13 cellular contexts compared by ENCODE assay signal in the genomic region with DNA sequence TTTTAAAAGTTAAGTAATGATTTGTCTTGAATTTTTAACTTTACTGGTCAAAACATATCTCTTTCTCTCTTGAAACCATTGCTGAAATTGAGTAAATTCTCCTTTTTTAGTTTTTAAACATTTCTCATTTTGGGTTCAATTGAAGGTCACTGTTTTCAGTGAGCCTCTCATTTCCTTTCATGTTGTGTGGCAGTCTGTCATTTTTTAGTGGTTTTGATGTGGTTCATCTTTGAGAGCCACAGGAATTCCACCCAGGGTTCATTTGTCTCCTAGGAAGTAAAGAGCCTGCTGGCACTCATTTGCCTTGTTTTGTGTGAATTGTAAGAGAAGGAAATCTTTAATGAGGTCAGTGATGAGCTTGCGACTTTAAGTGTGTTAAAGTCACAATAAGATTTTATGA. TPM values are rescaled to one million over a fixed set of nuclear protein-coding genes. Genes with fewer than 3 reads are reported as not detected.
DNase-seq lines count a peak whose midpoint lies in the region; ATAC-seq, FAIRE-seq and TF ChIP-seq lines count a peak whose summit lies in the region.
"Had no signal": no experiment of that assay in that cellular context is flagged by ENCODE, and none has a peak within 500 bp of the region (broad histone marks: within the 10 kb centered on the region; RNA-seq: fewer than 3 reads in every experiment).

No MANE protein-coding gene starts in this region.

- H3K4me1 ChIP-seq in A673 (ENCODE audit: insufficient read depth, low read length, poor library complexity, severe bottlenecking) (no peaks in the 10 kb centered on the region), left lung (no peaks in the 10 kb centered on the region), gastrocnemius medialis (no peaks in the 10 kb centered on the region)
- H3K4me1 ChIP-seq: heart left ventricle had no signal

- CTCF ChIA-PET in A673 (lab: Charles Lee), result no interaction called here

- H3K36me3 Mint-ChIP-seq in effector memory CD8-positive, alpha-beta T cell (ENCODE audit: insufficient read depth), result no peaks in the 10 kb centered on the region
- H3K36me3 Mint-ChIP-seq: CD8-positive, alpha-beta T cell had no signal

- FAIRE-seq in GM18507 (lab: Jason Lieb, UNC), result peak; percentile 26

- peaks cover 3% of the 10 kb centered on the region in 2 donors for H3K4me1 Mint-ChIP-seq in effector memory CD8-positive, alpha-beta T cell (ENCODE audit: low read depth in 2 of 2)

- no peak overlapping the region for H3K4me3 Mint-ChIP-seq in effector memory CD8-positive, alpha-beta T cell
- H3K4me3 Mint-ChIP-seq: CD8-positive, alpha-beta T cell had no signal

- TF ChIP-seq CTCF in A673 (conservative IDR thresholded peaks at IDR 0.05; ENCODE audit: low read depth, low read length) (no peak), left lung (IDR thresholded peaks at IDR 0.05) (no peak), gastrocnemius medialis (IDR thresholded peaks at IDR 0.05 in 4 of 5, conservative IDR thresholded peaks at IDR 0.05 in 1 of 5) (no peak)

- no peak for TF ChIP-seq POLR2A in gastrocnemius medialis (IDR thresholded peaks at IDR 0.05)

- no peaks in the 10 kb centered on the region for H3K27me3 Mint-ChIP-seq in effector memory CD8-positive, alpha-beta T cell

- intact Hi-C loops in A673 (cut with micrococcal nuclease; ENCODE audit: unreplicated experiment), result no loop called here
- intact Hi-C loops in left lung (cut with DNase I), result no loop called here
- intact Hi-C loops in gastrocnemius medialis (cut with DNase I; ENCODE audit: low total_unique reads), result no loop called here

- POLR2A ChIA-PET in A673 (lab: Charles Lee; ENCODE audit: low non-redundant PET), result no interaction called here

- peak; percentile 66 for DNase-seq in A673 (ENCODE audit: low spot score)
- DNase-seq in GM18507 (ENCODE audit: extremely low spot score, insufficient read length, low read depth), result no peak
- DNase-seq in Jurkat, Clone E6-1 (ENCODE audit: low read depth, low spot score), result peak; percentile 61
- DNase-seq in effector memory CD8-positive, alpha-beta T cell, result no peak
- no peak for DNase-seq in left lung
- DNase-seq in middle frontal gyrus (ENCODE audit: extremely low spot score, low spot score), result no peak
- no peak for DNase-seq in activated gamma-delta T cell treated with Interleukin-2 at 50 U/mL for 16 hours
- DNase-seq in gastrocnemius medialis, result no peak
- DNase-seq: aorta; CD8-positive, alpha-beta T cell; heart left ventricle; NCI-H2227 treated with DMSO at 0.1 percent for 48 hours had no signal

- no peak overlapping the region for H3K4me3 ChIP-seq in A673 (ENCODE audit: low read depth, low read length, poor library complexity, severe bottlenecking)
- H3K4me3 ChIP-seq in Jurkat, Clone E6-1 (ENCODE audit: low read length), result no peak overlapping the region
- no peak overlapping the region for H3K4me3 ChIP-seq in left lung
- no peak overlapping the region for H3K4me3 ChIP-seq in gastrocnemius medialis
- H3K4me3 ChIP-seq: heart left ventricle had no signal

- H3K9me3 Mint-ChIP-seq in effector memory CD8-positive, alpha-beta T cell, result no peaks in the 10 kb centered on the region
- H3K9me3 Mint-ChIP-seq: CD8-positive, alpha-beta T cell had no signal

- H3K27ac Mint-ChIP-seq in effector memory CD8-positive, alpha-beta T cell, result no peak overlapping the region
- H3K27ac Mint-ChIP-seq: CD8-positive, alpha-beta T cell had no signal

- H3K36me3 ChIP-seq in A673 (ENCODE audit: insufficient read depth, low read length, poor library complexity, severe bottlenecking) (no peaks in the 10 kb centered on the region), left lung (no peaks in the 10 kb centered on the region), gastrocnemius medialis (no peaks in the 10 kb centered on the region)
- H3K36me3 ChIP-seq: neutrophil had no signal

- H3K27ac ChIP-seq in A673 (ENCODE audit: low read depth, low read length, poor library complexity, severe bottlenecking), result no peak overlapping the region
- no peak overlapping the region for H3K27ac ChIP-seq in left lung
- no peak overlapping the region for H3K27ac ChIP-seq in gastrocnemius medialis
- H3K27ac ChIP-seq: heart left ventricle, neutrophil had no signal

- in situ Hi-C loops in gastrocnemius medialis (cut with MboI; ENCODE audit: low sequenced_read_pairs in 4 of 4), result no loop called here

- BruUV-seq in A673 (replicated peaks; lab: Mats Ljungman, UMichigan), result no TSS peak

- H3K9me3 ChIP-seq in A673 (ENCODE audit: low read depth, low read length, poor library complexity, severe bottlenecking) (no peaks in the 10 kb centered on the region), left lung (no peaks in the 10 kb centered on the region), gastrocnemius medialis (no peaks in the 10 kb centered on the region)
- H3K9me3 ChIP-seq: heart left ventricle, neutrophil had no signal

- ATAC-seq in effector memory CD8-positive, alpha-beta T cell (replicated peaks), result peak; percentile 36
- ATAC-seq in left lung (no peak), gastrocnemius medialis (no peak)
- ATAC-seq: CD8-positive, alpha-beta T cell; heart left ventricle had no signal

- no peaks in the 10 kb centered on the region for H3K27me3 ChIP-seq in A673 (replicated peaks; ENCODE audit: insufficient read depth, low read depth, low read length, poor library complexity)
- no peaks in the 10 kb centered on the region for H3K27me3 ChIP-seq in left lung
- H3K27me3 ChIP-seq in gastrocnemius medialis, result no peaks in the 10 kb centered on the region
- H3K27me3 ChIP-seq: heart left ventricle had no signal

RNA-seq across cellular contexts. Expression of a gene that starts 10.4 kb away (rescaled TPM):
- total RNA-seq in A673 (2021), result 0.52 TPM in 1 of 2 replicates, not detected in the other
- not detected for polyA plus RNA-seq in Jurkat, Clone E6-1 (2012; ENCODE audit: insufficient read depth, insufficient read length)
- 10 to 100 TPM in 1 of 2 donors, 1 to 10 TPM in 1; 9.9 to 12.4 TPM for total RNA-seq in left lung
- total RNA-seq in gastrocnemius medialis, result 1 to 10 TPM in 2 of 4 donors, under 1 TPM in 2; 0.53 to 2.7 (median 1.4) TPM
- total RNA-seq: CD8-positive, alpha-beta T cell had no signal

Comparison
In these comparisons a context has a peak if more than half of its experiments do, and no peak if none do; other contexts are left out.
1. DNase-seq: peak in A673 (single experiment) and Jurkat, Clone E6-1 (single experiment); none in GM18507 (single experiment), effector memory CD8-positive, alpha-beta T cell (0 of 3), left lung (0 of 2), middle frontal gyrus (single experiment), activated gamma-delta T cell treated with Interleukin-2 at 50 U/mL for 16 hours (single experiment) and gastrocnemius medialis (0 of 2).